Comparison of ENCODE assay signal across 1 cellular context in the genomic region with DNA sequence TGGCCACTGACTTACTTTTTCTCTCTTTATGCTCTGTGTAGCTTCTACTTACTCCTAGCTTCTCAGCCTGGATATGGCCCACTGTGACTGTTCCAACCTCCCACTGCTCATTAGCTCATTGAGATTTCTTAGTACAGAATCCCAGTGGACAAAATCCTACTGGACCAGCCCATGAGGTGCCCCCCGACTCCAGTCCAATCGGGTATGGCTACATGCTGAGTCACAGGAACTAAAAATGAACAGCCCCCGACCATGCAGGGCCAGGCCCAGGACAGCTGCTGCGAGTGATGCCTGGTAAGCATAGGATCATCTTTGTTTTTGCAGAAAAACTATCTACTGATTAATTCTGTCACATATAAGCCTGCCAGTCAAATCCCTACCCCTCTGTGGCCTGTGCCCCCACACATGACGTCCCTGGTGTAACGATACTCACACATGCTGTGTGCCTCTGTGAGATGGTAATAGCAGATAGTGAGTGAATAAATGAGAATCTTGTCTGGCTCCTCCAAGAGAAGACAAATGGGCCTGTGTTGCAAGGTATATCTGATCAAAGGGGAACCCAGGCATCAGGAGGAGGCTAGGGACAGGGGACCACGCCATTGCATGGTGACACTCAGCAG.
TF ChIP-seq lines count a peak whose summit lies in the region.

No MANE protein-coding gene starts in this region.

TF ChIP-seq in GM23338, 12 proteins besides CTCF, POLR2A, EP300 and RAD21 (continued from another document):
- TF ChIP-seq, protein P1, sequence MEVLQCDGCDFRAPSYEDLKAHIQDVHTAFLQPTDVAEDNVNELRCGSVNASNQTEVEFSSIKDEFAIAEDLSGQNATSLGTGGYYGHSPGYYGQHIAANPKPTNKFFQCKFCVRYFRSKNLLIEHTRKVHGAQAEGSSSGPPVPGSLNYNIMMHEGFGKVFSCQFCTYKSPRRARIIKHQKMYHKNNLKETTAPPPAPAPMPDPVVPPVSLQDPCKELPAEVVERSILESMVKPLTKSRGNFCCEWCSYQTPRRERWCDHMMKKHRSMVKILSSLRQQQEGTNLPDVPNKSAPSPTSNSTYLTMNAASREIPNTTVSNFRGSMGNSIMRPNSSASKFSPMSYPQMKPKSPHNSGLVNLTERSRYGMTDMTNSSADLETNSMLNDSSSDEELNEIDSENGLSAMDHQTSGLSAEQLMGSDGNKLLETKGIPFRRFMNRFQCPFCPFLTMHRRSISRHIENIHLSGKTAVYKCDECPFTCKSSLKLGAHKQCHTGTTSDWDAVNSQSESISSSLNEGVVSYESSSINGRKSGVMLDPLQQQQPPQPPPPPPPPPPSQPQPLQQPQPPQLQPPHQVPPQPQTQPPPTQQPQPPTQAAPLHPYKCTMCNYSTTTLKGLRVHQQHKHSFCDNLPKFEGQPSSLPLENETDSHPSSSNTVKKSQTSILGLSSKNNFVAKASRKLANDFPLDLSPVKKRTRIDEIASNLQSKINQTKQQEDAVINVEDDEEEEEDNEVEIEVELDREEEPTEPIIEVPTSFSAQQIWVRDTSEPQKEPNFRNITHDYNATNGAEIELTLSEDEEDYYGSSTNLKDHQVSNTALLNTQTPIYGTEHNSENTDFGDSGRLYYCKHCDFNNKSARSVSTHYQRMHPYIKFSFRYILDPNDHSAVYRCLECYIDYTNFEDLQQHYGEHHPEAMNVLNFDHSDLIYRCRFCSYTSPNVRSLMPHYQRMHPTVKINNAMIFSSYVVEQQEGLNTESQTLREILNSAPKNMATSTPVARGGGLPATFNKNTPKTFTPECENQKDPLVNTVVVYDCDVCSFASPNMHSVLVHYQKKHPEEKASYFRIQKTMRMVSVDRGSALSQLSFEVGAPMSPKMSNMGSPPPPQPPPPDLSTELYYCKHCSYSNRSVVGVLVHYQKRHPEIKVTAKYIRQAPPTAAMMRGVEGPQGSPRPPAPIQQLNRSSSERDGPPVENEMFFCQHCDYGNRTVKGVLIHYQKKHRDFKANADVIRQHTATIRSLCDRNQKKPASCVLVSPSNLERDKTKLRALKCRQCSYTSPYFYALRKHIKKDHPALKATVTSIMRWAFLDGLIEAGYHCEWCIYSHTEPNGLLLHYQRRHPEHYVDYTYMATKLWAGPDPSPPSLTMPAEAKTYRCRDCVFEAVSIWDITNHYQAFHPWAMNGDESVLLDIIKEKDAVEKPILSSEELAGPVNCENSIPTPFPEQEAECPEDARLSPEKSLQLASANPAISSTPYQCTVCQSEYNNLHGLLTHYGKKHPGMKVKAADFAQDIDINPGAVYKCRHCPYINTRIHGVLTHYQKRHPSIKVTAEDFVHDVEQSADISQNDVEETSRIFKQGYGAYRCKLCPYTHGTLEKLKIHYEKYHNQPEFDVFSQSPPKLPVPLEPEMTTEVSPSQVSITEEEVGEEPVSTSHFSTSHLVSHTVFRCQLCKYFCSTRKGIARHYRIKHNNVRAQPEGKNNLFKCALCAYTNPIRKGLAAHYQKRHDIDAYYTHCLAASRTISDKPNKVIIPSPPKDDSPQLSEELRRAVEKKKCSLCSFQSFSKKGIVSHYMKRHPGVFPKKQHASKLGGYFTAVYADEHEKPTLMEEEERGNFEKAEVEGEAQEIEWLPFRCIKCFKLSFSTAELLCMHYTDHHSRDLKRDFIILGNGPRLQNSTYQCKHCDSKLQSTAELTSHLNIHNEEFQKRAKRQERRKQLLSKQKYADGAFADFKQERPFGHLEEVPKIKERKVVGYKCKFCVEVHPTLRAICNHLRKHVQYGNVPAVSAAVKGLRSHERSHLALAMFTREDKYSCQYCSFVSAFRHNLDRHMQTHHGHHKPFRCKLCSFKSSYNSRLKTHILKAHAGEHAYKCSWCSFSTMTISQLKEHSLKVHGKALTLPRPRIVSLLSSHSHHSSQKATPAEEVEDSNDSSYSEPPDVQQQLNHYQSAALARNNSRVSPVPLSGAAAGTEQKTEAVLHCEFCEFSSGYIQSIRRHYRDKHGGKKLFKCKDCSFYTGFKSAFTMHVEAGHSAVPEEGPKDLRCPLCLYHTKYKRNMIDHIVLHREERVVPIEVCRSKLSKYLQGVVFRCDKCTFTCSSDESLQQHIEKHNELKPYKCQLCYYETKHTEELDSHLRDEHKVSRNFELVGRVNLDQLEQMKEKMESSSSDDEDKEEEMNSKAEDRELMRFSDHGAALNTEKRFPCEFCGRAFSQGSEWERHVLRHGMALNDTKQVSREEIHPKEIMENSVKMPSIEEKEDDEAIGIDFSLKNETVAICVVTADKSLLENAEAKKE (CRISPR knock-in tag; IDR thresholded peaks at IDR 0.05) = no peak
- TF ChIP-seq JUNB (IDR thresholded peaks at IDR 0.05; ENCODE audit: unreplicated experiment) = no peak
- no peak for TF ChIP-seq POLR2AphosphoS5 (IDR thresholded peaks at IDR 0.05; ENCODE audit: low read depth)
- no peak for TF ChIP-seq NANOG (IDR thresholded peaks at IDR 0.05; ENCODE audit: borderline replicate concordance)
- TF ChIP-seq, protein P2, sequence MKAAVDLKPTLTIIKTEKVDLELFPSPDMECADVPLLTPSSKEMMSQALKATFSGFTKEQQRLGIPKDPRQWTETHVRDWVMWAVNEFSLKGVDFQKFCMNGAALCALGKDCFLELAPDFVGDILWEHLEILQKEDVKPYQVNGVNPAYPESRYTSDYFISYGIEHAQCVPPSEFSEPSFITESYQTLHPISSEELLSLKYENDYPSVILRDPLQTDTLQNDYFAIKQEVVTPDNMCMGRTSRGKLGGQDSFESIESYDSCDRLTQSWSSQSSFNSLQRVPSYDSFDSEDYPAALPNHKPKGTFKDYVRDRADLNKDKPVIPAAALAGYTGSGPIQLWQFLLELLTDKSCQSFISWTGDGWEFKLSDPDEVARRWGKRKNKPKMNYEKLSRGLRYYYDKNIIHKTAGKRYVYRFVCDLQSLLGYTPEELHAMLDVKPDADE (IDR thresholded peaks at IDR 0.05) = no peak
- TF ChIP-seq, protein P3, sequence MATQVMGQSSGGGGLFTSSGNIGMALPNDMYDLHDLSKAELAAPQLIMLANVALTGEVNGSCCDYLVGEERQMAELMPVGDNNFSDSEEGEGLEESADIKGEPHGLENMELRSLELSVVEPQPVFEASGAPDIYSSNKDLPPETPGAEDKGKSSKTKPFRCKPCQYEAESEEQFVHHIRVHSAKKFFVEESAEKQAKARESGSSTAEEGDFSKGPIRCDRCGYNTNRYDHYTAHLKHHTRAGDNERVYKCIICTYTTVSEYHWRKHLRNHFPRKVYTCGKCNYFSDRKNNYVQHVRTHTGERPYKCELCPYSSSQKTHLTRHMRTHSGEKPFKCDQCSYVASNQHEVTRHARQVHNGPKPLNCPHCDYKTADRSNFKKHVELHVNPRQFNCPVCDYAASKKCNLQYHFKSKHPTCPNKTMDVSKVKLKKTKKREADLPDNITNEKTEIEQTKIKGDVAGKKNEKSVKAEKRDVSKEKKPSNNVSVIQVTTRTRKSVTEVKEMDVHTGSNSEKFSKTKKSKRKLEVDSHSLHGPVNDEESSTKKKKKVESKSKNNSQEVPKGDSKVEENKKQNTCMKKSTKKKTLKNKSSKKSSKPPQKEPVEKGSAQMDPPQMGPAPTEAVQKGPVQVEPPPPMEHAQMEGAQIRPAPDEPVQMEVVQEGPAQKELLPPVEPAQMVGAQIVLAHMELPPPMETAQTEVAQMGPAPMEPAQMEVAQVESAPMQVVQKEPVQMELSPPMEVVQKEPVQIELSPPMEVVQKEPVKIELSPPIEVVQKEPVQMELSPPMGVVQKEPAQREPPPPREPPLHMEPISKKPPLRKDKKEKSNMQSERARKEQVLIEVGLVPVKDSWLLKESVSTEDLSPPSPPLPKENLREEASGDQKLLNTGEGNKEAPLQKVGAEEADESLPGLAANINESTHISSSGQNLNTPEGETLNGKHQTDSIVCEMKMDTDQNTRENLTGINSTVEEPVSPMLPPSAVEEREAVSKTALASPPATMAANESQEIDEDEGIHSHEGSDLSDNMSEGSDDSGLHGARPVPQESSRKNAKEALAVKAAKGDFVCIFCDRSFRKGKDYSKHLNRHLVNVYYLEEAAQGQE (IDR thresholded peaks at IDR 0.05; ENCODE audit: unreplicated experiment) = no peak
- no peak for TF ChIP-seq ZNF114 (CRISPR knock-in tag; IDR thresholded peaks at IDR 0.05)
TF ChIP-seq in GM23338: peak in this region for 0.
